Comparison of ENCODE assay signal across 14 cellular contexts in the genomic region with DNA sequence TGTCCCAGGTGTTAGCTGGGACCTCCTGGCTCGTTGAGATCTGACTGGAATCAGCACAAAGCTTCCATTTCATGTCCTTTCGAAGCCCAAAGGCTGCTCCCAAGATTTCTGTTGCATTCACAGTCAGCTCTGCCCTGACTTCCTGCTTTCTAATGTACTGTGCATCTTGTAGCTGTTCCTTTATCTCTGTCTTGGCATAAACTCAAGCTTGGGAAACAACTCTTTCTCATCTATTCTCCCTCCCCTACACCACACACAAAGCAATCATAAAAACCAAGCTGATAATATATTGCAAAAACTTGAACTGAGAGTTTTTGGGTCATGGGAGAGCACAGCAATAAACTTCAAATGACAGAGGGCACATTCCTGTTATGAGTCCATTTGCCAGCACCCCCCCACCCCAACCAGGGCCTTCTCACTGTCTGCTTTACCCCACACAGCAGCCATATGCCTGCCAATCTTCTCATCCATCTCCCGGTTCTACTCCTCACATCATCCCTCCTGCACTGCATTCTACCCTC.
DNase-seq lines count a peak whose midpoint lies in the region; ATAC-seq, FAIRE-seq and TF ChIP-seq lines count a peak whose summit lies in the region.
"Had no signal": no experiment of that assay in that cellular context is flagged by ENCODE, and none has a peak within 500 bp of the region (broad histone marks: within the 10 kb centered on the region; RNA-seq: fewer than 3 reads in every experiment).

No MANE protein-coding gene starts in this region.

- H3K4me1 Mint-ChIP-seq in astrocyte (ENCODE audit: low read depth, unreplicated experiment), result peaks cover 32% of the 10 kb centered on the region
- peaks cover 7% of the 10 kb centered on the region for H3K4me1 Mint-ChIP-seq in activated T-cell treated with anti-CD3 and anti-CD28 coated beads, Interleukin-2, amount 50 U/mL, for 4 hours (ENCODE audit: low read depth)

- no peaks in the 10 kb centered on the region for H3K9me2 ChIP-seq in Loucy (replicated peaks; ENCODE audit: low read depth, low read length)

- H3K4me2 ChIP-seq in Loucy (ENCODE audit: low read depth, low read length, poor library complexity, severe bottlenecking) (no peak overlapping the region), astrocyte (ENCODE audit: low read length) (no peak overlapping the region), smooth muscle cell (no peak overlapping the region)

- H3K36me3 ChIP-seq in Loucy (ENCODE audit: insufficient read depth, low read length) (no peaks in the 10 kb centered on the region), astrocyte (ENCODE audit: insufficient read depth, low read length) (no peaks in the 10 kb centered on the region), smooth muscle cell (ENCODE audit: low read depth) (no peaks in the 10 kb centered on the region), body of pancreas (replicated peaks in 1 of 2; ENCODE audit: insufficient read depth in 1 of 2, low read depth in 2 of 2) (no peaks in the 10 kb centered on the region)
- H3K36me3 ChIP-seq: MG63 had no signal

- no peaks in the 10 kb centered on the region for H3K9me3 Mint-ChIP-seq in astrocyte (ENCODE audit: unreplicated experiment)
- H3K9me3 Mint-ChIP-seq in activated T-cell treated with anti-CD3 and anti-CD28 coated beads, Interleukin-2, amount 50 U/mL, for 4 hours, result no peaks in the 10 kb centered on the region

- H3K27ac ChIP-seq in astrocyte (ENCODE audit: low read depth, low read length) (no peak overlapping the region), right cardiac atrium (ENCODE audit: low read length) (peak overlapping the region; percentile 67), smooth muscle cell (ENCODE audit: low read depth) (no peak overlapping the region), body of pancreas (no peak overlapping the region)
- H3K27ac ChIP-seq: VCaP had no signal

- no peaks in the 10 kb centered on the region for H4K20me1 ChIP-seq in Loucy (ENCODE audit: insufficient read depth, low read length, poor library complexity, severe bottlenecking)
- no peaks in the 10 kb centered on the region for H4K20me1 ChIP-seq in astrocyte (ENCODE audit: insufficient read depth, low read length)
- H4K20me1 ChIP-seq in smooth muscle cell (ENCODE audit: low read depth), result no peaks in the 10 kb centered on the region

- no peaks in the 10 kb centered on the region for H3K27me3 Mint-ChIP-seq in astrocyte (ENCODE audit: low read depth, unreplicated experiment)
- peaks cover 4% of the 10 kb centered on the region for H3K27me3 Mint-ChIP-seq in activated T-cell treated with anti-CD3 and anti-CD28 coated beads, Interleukin-2, amount 50 U/mL, for 4 hours (ENCODE audit: low read depth)

- H3K4me3 ChIP-seq in Loucy (ENCODE audit: low read length, poor library complexity, severe bottlenecking), result no peak overlapping the region
- H3K4me3 ChIP-seq in astrocyte (ENCODE audit: insufficient read depth, low read depth, low read length), result no peak overlapping the region
- H3K4me3 ChIP-seq in right cardiac atrium (ENCODE audit: low read length), result no peak overlapping the region
- no peak overlapping the region for H3K4me3 ChIP-seq in smooth muscle cell
- no peak overlapping the region for H3K4me3 ChIP-seq in body of pancreas
- H3K4me3 ChIP-seq: MG63 had no signal

- peak overlapping the region; percentile 82 for H2AFZ ChIP-seq in Loucy (ENCODE audit: low read length)
- H2AFZ ChIP-seq in astrocyte (ENCODE audit: low read depth, low read length), result peak overlapping the region; percentile 38
- H2AFZ ChIP-seq in smooth muscle cell (ENCODE audit: low read depth), result peak overlapping the region; percentile 23

- H3K4me1 ChIP-seq in Loucy (ENCODE audit: insufficient read depth, low read length, poor library complexity, severe bottlenecking) (peaks cover 11% of the 10 kb centered on the region), astrocyte (ENCODE audit: insufficient read depth, low read length) (peaks cover 25% of the 10 kb centered on the region), right cardiac atrium (ENCODE audit: control insufficient read depth, insufficient read depth, low read length) (peaks cover 10% of the 10 kb centered on the region), smooth muscle cell (ENCODE audit: low read depth) (peaks cover 13% of the 10 kb centered on the region), body of pancreas (peaks cover 8% of the 10 kb centered on the region)

- DNase-seq in astrocyte (ENCODE audit: low read depth) (peak; percentile 64), right cardiac atrium (peak; percentile 27 to 69 (median 52)), smooth muscle cell (lab: John Stamatoyannopoulos, UW; ENCODE audit: unreplicated experiment) (no peak), DMS79 (lab: John Stamatoyannopoulos, UW) (no peak), body of pancreas (no peak)
- DNase-seq in activated T-cell treated with anti-CD3 and anti-CD28 coated beads, Interleukin-2, amount 50 U/mL, for 4 hours, result no peak
- DNase-seq: activated CD8-positive, alpha-beta memory T cell treated with anti-CD3 and anti-CD28 coated beads, Interleukin-2, amount 50 U/mL, for 4 hours; COR-L47; effector memory CD4-positive, alpha-beta T cell; MG63; NCI-H446 had no signal

- no peak for FAIRE-seq in astrocyte (lab: Jason Lieb, UNC)

- H3K27me3 ChIP-seq in Loucy (ENCODE audit: insufficient read depth, low read length, poor library complexity, severe bottlenecking), result no peaks in the 10 kb centered on the region
- H3K27me3 ChIP-seq in astrocyte (ENCODE audit: insufficient read depth, low read length), result no peaks in the 10 kb centered on the region
- no peaks in the 10 kb centered on the region for H3K27me3 ChIP-seq in right cardiac atrium (ENCODE audit: control insufficient read depth, insufficient read depth)
- H3K27me3 ChIP-seq in smooth muscle cell (ENCODE audit: low read depth), result no peaks in the 10 kb centered on the region
- H3K27me3 ChIP-seq in body of pancreas, result no peaks in the 10 kb centered on the region
- H3K27me3 ChIP-seq: MG63 had no signal

- ATAC-seq in right cardiac atrium, result peak; percentile 50 to 56
- no peak for ATAC-seq in HG02610 (IDR thresholded peaks at IDR 0.05; ENCODE audit: unreplicated experiment)
- ATAC-seq in activated T-cell treated with anti-CD3 and anti-CD28 coated beads, Interleukin-2, amount 50 U/mL, for 4 hours, result no peak
- ATAC-seq in body of pancreas, result no peak

- H3K9me3 ChIP-seq in Loucy (ENCODE audit: insufficient read depth, low read depth, low read length) (no peaks in the 10 kb centered on the region), astrocyte (ENCODE audit: insufficient read depth, low read depth, low read length) (no peaks in the 10 kb centered on the region), right cardiac atrium (ENCODE audit: control insufficient read depth, low read length) (no peaks in the 10 kb centered on the region), smooth muscle cell (replicated peaks; ENCODE audit: low read depth) (no peaks in the 10 kb centered on the region), body of pancreas (no peaks in the 10 kb centered on the region)
- H3K9me3 ChIP-seq: MG63 had no signal

- H3F3A ChIP-seq in Loucy (ENCODE audit: low read depth) (no peaks in the 10 kb centered on the region), smooth muscle cell (ENCODE audit: low read depth) (peaks cover 17% of the 10 kb centered on the region)

- H3K4me3 Mint-ChIP-seq in astrocyte (ENCODE audit: unreplicated experiment), result no peak overlapping the region
- no peak overlapping the region for H3K4me3 Mint-ChIP-seq in activated T-cell treated with anti-CD3 and anti-CD28 coated beads, Interleukin-2, amount 50 U/mL, for 4 hours

- WGBS in right cardiac atrium, result 30% methylated on average over 3 of the region's 3 CpGs
- WGBS in smooth muscle cell (ENCODE audit: low lambda C conversion rate), result 81% methylated on average over 3 of the region's 3 CpGs
- 54 to 56% methylated on average over 3 of the region's 3 CpGs for WGBS in body of pancreas, 2 donors

- H3K9ac ChIP-seq in Loucy (ENCODE audit: low read depth, low read length, poor library complexity, severe bottlenecking) (no peak overlapping the region), astrocyte (ENCODE audit: low read length) (no peak overlapping the region), smooth muscle cell (ENCODE audit: low read depth) (no peak overlapping the region)

- H3K79me2 ChIP-seq in Loucy (ENCODE audit: insufficient read depth, low read length) (no peaks in the 10 kb centered on the region), astrocyte (ENCODE audit: insufficient read depth, low read length) (no peaks in the 10 kb centered on the region), smooth muscle cell (ENCODE audit: low read depth) (no peaks in the 10 kb centered on the region)

- no peak overlapping the region for H3K27ac Mint-ChIP-seq in astrocyte (ENCODE audit: unreplicated experiment)

- H3K36me3 Mint-ChIP-seq in astrocyte (ENCODE audit: low read depth, unreplicated experiment), result peaks cover 2% of the 10 kb centered on the region
- H3K36me3 Mint-ChIP-seq in activated T-cell treated with anti-CD3 and anti-CD28 coated beads, Interleukin-2, amount 50 U/mL, for 4 hours (ENCODE audit: insufficient read depth), result no peaks in the 10 kb centered on the region

- TF ChIP-seq CTCF in Loucy (conservative IDR thresholded peaks at IDR 0.05; ENCODE audit: low read length) (no peak), astrocyte (IDR thresholded peaks at IDR 0.05; ENCODE audit: insufficient read depth, low read depth, low read length) (no peak), smooth muscle cell (IDR thresholded peaks at IDR 0.05; ENCODE audit: borderline replicate concordance, insufficient read depth, poor library complexity, severe bottlenecking) (no peak), body of pancreas (IDR thresholded peaks at IDR 0.05) (no peak)

- TF ChIP-seq POLR2A in body of pancreas (IDR thresholded peaks at IDR 0.05), result no peak

- intact Hi-C loops in right cardiac atrium (cut with DNase I), result loop anchor here (5.0 to 10.0 kb wide), 4 partner anchors 78 to 223 kb away; a partner anchor contains a TSS
- intact Hi-C loops in body of pancreas (cut with DNase I), result no loop called here

Comparison
In these comparisons a context has a peak if more than half of its experiments do, and no peak if none do; other contexts are left out.
1. H2AFZ ChIP-seq: peak in every context shown above with its lines; median percentile 82 in Loucy; 38 in astrocyte; 23 in smooth muscle cell.
2. DNase-seq: peak in astrocyte (single experiment) and right cardiac atrium (3 of 3); none in smooth muscle cell (single experiment), DMS79 (single experiment), activated T-cell treated with anti-CD3 and anti-CD28 coated beads, Interleukin-2, amount 50 U/mL, for 4 hours (single experiment) and body of pancreas (0 of 4).
3. ATAC-seq: peak in right cardiac atrium (2 of 2); none in HG02610 (single experiment), activated T-cell treated with anti-CD3 and anti-CD28 coated beads, Interleukin-2, amount 50 U/mL, for 4 hours (0 of 2) and body of pancreas (single experiment).